Comparison of ENCODE assay signal across 30 cellular contexts in genomic region chr13:60511637-60512036, GRCh38.
"Had no signal": no experiment of that assay in that cellular context is flagged by ENCODE, and none has a peak within 500 bp of the region (broad histone marks: within the 10 kb centered on the region; RNA-seq: fewer than 3 reads in every experiment).

No MANE protein-coding gene starts in this region.

- H3K27ac ChIP-seq: ascending aorta, brain microvascular endothelial cell, esophagus squamous epithelium, gastrocnemius medialis, left lung, right lobe of liver, skin epidermis, testis, uterus had no signal

- H3K27me3 Mint-ChIP-seq: activated B cell treated with CpG ODN at 0.5 μM for 24 hours; activated CD8-positive, alpha-beta memory T cell treated with anti-CD3 and anti-CD28 coated beads, Interleukin-2, amount 10 ng/mL, durations not matched to agents 7 days and 5 days; activated CD8-positive, alpha-beta T cell treated with anti-CD3 and anti-CD28 coated beads for 36 hours; activated naive CD4-positive, alpha-beta T cell treated with anti-CD3 and anti-CD28 coated beads, Interleukin-2, amount 50 U/mL, for 24 hours; effector memory CD8-positive, alpha-beta T cell; naive thymus-derived CD4-positive, alpha-beta T cell; stimulated activated naive B cell treated with anti-CD40 and anti-IgM and Interleukin-4, amounts not matched to agents 10 μg/mL and 1 μg/mL and 100 μg/mL, for 72 hours had no signal

- H3K36me3 ChIP-seq: brain microvascular endothelial cell, right lobe of liver had no signal

- H3K4me3 Mint-ChIP-seq: activated B cell treated with CpG ODN at 0.5 μM for 24 hours; activated CD8-positive, alpha-beta memory T cell treated with anti-CD3 and anti-CD28 coated beads, Interleukin-2, amount 10 ng/mL, durations not matched to agents 7 days and 5 days; activated CD8-positive, alpha-beta T cell treated with anti-CD3 and anti-CD28 coated beads for 36 hours; activated naive CD4-positive, alpha-beta T cell treated with anti-CD3 and anti-CD28 coated beads, Interleukin-2, amount 50 U/mL, for 24 hours; activated T-helper 1 cell treated with anti-CD3 and anti-CD28 coated beads, Interleukin-12 subunit alpha, Interleukin-12 subunit beta, Interleukin-2, Interleukin-4 antibody, amounts not matched to agents 30 ng/mL and 10 ng/mL and 1 ng/mL, durations not matched to agents 14 hours and 24 hours and 36 hours; effector memory CD8-positive, alpha-beta T cell; immature natural killer cell; naive thymus-derived CD4-positive, alpha-beta T cell; neural crest cell; stimulated activated naive B cell treated with anti-CD40 and anti-IgM and Interleukin-4, amounts not matched to agents 10 μg/mL and 1 μg/mL and 100 μg/mL, for 72 hours; T-helper 1 cell treated with Interleukin-12 subunit alpha and Interleukin-12 subunit beta and Interleukin-4 antibody, amounts not matched to agents 30 μg/mL and 1 μg/mL, for 36 hours had no signal

- H3K4me1 Mint-ChIP-seq: activated B cell treated with CpG ODN at 0.5 μM for 24 hours; activated CD8-positive, alpha-beta memory T cell treated with anti-CD3 and anti-CD28 coated beads, Interleukin-2, amount 10 ng/mL, durations not matched to agents 7 days and 5 days; activated naive CD4-positive, alpha-beta T cell treated with anti-CD3 and anti-CD28 coated beads, Interleukin-2, amount 50 U/mL, for 24 hours; stimulated activated naive B cell treated with anti-CD40 and anti-IgM and Interleukin-4, amounts not matched to agents 10 μg/mL and 1 μg/mL and 100 μg/mL, for 72 hours had no signal

- ATAC-seq: activated CD8-positive, alpha-beta memory T cell treated with anti-CD3 and anti-CD28 coated beads, Interleukin-2, amount 10 ng/mL, durations not matched to agents 7 days and 5 days; activated CD8-positive, alpha-beta T cell treated with anti-CD3 and anti-CD28 coated beads for 36 hours; effector memory CD8-positive, alpha-beta T cell; gastrocnemius medialis; left lung; naive thymus-derived CD4-positive, alpha-beta T cell; right lobe of liver; stimulated activated naive B cell treated with anti-CD40 and anti-IgM and Interleukin-4, amounts not matched to agents 10 μg/mL and 1 μg/mL and 100 μg/mL, for 72 hours had no signal

- H3K9me3 ChIP-seq: ascending aorta, gastrocnemius medialis, right lobe of liver, testis, uterus had no signal

- H3K4me3 ChIP-seq: ascending aorta, esophagus squamous epithelium, gastrocnemius medialis, left lung, lung, right lobe of liver, skin epidermis, testis, uterus had no signal

- H3K27ac Mint-ChIP-seq: activated B cell treated with CpG ODN at 0.5 μM for 24 hours; activated CD8-positive, alpha-beta memory T cell treated with anti-CD3 and anti-CD28 coated beads, Interleukin-2, amount 10 ng/mL, durations not matched to agents 7 days and 5 days; activated CD8-positive, alpha-beta T cell treated with anti-CD3 and anti-CD28 coated beads for 36 hours; activated naive CD4-positive, alpha-beta T cell treated with anti-CD3 and anti-CD28 coated beads, Interleukin-2, amount 50 U/mL, for 24 hours; activated T-helper 1 cell treated with anti-CD3 and anti-CD28 coated beads, Interleukin-12 subunit alpha, Interleukin-12 subunit beta, Interleukin-2, Interleukin-4 antibody, amounts not matched to agents 30 ng/mL and 10 ng/mL and 1 ng/mL, durations not matched to agents 14 hours and 24 hours and 36 hours; effector memory CD8-positive, alpha-beta T cell; immature natural killer cell; naive thymus-derived CD4-positive, alpha-beta T cell; stimulated activated naive B cell treated with anti-CD40 and anti-IgM and Interleukin-4, amounts not matched to agents 10 μg/mL and 1 μg/mL and 100 μg/mL, for 72 hours; T-helper 1 cell treated with Interleukin-12 subunit alpha and Interleukin-12 subunit beta and Interleukin-4 antibody, amounts not matched to agents 30 μg/mL and 1 μg/mL, for 36 hours had no signal

- H3K4me1 ChIP-seq: ascending aorta, esophagus squamous epithelium, gastrocnemius medialis, left lung, right lobe of liver, testis, uterus had no signal

- DNase-seq: activated B cell treated with CpG ODN at 0.5 μM for 24 hours; activated CD4-positive, alpha-beta T cell treated with anti-CD3 and anti-CD28 coated beads for 48 hours; activated CD8-positive, alpha-beta memory T cell treated with anti-CD3 and anti-CD28 coated beads, Interleukin-2, amount 10 ng/mL, durations not matched to agents 7 days and 5 days; activated CD8-positive, alpha-beta T cell treated with anti-CD3 and anti-CD28 coated beads for 36 hours; activated gamma-delta T cell; activated T-cell treated with anti-CD3 and anti-CD28 coated beads for 4 hours; brain microvascular endothelial cell; central memory CD4-positive, alpha-beta T cell; effector memory CD8-positive, alpha-beta T cell; esophagus squamous epithelium; gastrocnemius medialis; immature natural killer cell; kidney glomerular epithelial cell; left lung; naive thymus-derived CD4-positive, alpha-beta T cell; posterior cingulate gyrus; right lobe of liver; stimulated activated CD8-positive, alpha-beta memory T cell treated with anti-CD3 and anti-CD28 coated beads, Interleukin-4, amount 100 ng/mL, for 48 hours; stimulated activated naive B cell treated with anti-CD40 and anti-IgM and Interleukin-4, amounts not matched to agents 10 μg/mL and 1 μg/mL and 100 μg/mL, for 72 hours; T1000; testis; trophoblast cell; uterus had no signal

- H3K9me3 Mint-ChIP-seq: activated CD8-positive, alpha-beta T cell treated with anti-CD3 and anti-CD28 coated beads for 36 hours; activated naive CD4-positive, alpha-beta T cell treated with anti-CD3 and anti-CD28 coated beads, Interleukin-2, amount 50 U/mL, for 24 hours; activated T-helper 1 cell treated with anti-CD3 and anti-CD28 coated beads, Interleukin-12 subunit alpha, Interleukin-12 subunit beta, Interleukin-2, Interleukin-4 antibody, amounts not matched to agents 30 ng/mL and 10 ng/mL and 1 ng/mL, durations not matched to agents 14 hours and 24 hours and 36 hours; T-helper 1 cell treated with Interleukin-12 subunit alpha and Interleukin-12 subunit beta and Interleukin-4 antibody, amounts not matched to agents 30 μg/mL and 1 μg/mL, for 36 hours had no signal

- H3K27me3 ChIP-seq: ascending aorta, brain microvascular endothelial cell, esophagus squamous epithelium, gastrocnemius medialis, left lung, right lobe of liver, testis, uterus had no signal
